10 cellular contexts compared by ENCODE assay signal in the genomic region with DNA sequence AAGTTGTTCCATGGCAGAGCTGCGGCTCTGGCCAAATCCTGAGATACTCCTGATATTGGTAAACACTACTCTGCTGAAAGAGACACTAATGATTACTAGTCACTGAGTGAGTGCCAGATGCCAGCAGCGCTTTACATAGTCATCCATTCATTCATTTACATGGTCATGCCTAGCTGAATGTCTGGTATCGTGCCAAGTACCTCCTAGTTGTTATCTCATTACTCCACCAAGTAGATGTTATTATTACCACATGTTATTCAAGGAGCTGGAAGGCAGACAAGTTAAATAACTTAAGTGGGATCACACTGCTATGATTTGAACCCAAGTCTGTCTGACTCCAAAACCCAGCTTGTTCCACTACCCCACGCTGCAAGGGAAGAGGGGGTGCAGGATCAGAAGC. TPM values are rescaled to one million over a fixed set of nuclear protein-coding genes. Genes with fewer than 3 reads are reported as not detected.
A peak's percentile ranks its signal among the peaks of the same experiment; 100 is the strongest.
DNase-seq lines count a peak whose midpoint lies in the region; ATAC-seq and TF ChIP-seq lines count a peak whose summit lies in the region.
"Had no signal": no experiment of that assay in that cellular context is flagged by ENCODE, and none has a peak within 500 bp of the region (broad histone marks: within the 10 kb centered on the region; RNA-seq: fewer than 3 reads in every experiment).

No MANE protein-coding gene starts in this region.

- H3K9me3 Mint-ChIP-seq in activated T-helper 17 cell treated with anti-CD3 and anti-CD28 coated beads, Interleukin-2, amount 50 U/mL, for 72 hours, result no peaks in the 10 kb centered on the region

- no peak for ATAC-seq in GM19467 (IDR thresholded peaks at IDR 0.05; ENCODE audit: unreplicated experiment)
- ATAC-seq in activated T-helper 17 cell treated with anti-CD3 and anti-CD28 coated beads, Interleukin-2, amount 50 U/mL, for 72 hours (replicated peaks), result no peak

- H3K4me1 Mint-ChIP-seq in activated T-helper 17 cell treated with anti-CD3 and anti-CD28 coated beads, Interleukin-2, amount 50 U/mL, for 72 hours, result peaks cover under 1% of the 10 kb centered on the region

- no peak overlapping the region for H3K27ac Mint-ChIP-seq in activated T-helper 17 cell treated with anti-CD3 and anti-CD28 coated beads, Interleukin-2, amount 50 U/mL, for 72 hours

- no peak overlapping the region for H3K4me3 ChIP-seq in suprapubic skin

- no peak for TF ChIP-seq POLR2A in suprapubic skin (IDR thresholded peaks at IDR 0.05)

- TF ChIP-seq EP300 in suprapubic skin (IDR thresholded peaks at IDR 0.05), result no peak

- no peaks in the 10 kb centered on the region for H3K36me3 ChIP-seq in suprapubic skin

- H3K27ac ChIP-seq in epithelial cell of prostate (no peak overlapping the region), suprapubic skin (peak overlapping the region; percentile 29)
- H3K27ac ChIP-seq: parathyroid adenoma had no signal

- no peaks in the 10 kb centered on the region for H3K36me3 Mint-ChIP-seq in activated T-helper 17 cell treated with anti-CD3 and anti-CD28 coated beads, Interleukin-2, amount 50 U/mL, for 72 hours (ENCODE audit: low read depth)

- WGBS in suprapubic skin, result 48% methylated on average over 4 of the region's 4 CpGs

- H3K4me3 Mint-ChIP-seq in activated T-helper 17 cell treated with anti-CD3 and anti-CD28 coated beads, Interleukin-2, amount 50 U/mL, for 72 hours, result no peak overlapping the region

- no peaks in the 10 kb centered on the region for H3K9me3 ChIP-seq in suprapubic skin

- H3K4me1 ChIP-seq in suprapubic skin, result peaks cover 40% of the 10 kb centered on the region
- H3K4me1 ChIP-seq: parathyroid adenoma had no signal

- peak; percentile 47 for DNase-seq in HT1080 (ENCODE audit: low read depth)
- DNase-seq in NCI-H526 (lab: John Stamatoyannopoulos, UW), result peak; percentile 94 to 96
- DNase-seq in epithelial cell of prostate (ENCODE audit: low read depth, low spot score), result peak; percentile 77
- DNase-seq in suprapubic skin (ENCODE audit: low spot score in 2 of 2), result no peak
- DNase-seq in stimulated activated CD4-positive, alpha-beta T cell treated with anti-CD3 and anti-CD28 coated beads, Interleukin-12 subunit alpha, Interleukin-12 subunit beta, amount 100 ng/mL, for 4 hours, result no peak
- no peak for DNase-seq in HuH-7.5 (ENCODE audit: low spot score)
- DNase-seq: activated naive CD4-positive, alpha-beta T cell treated with Interleukin-2 at 50 U/mL for 16 hours had no signal

- H3K27me3 Mint-ChIP-seq in activated T-helper 17 cell treated with anti-CD3 and anti-CD28 coated beads, Interleukin-2, amount 50 U/mL, for 72 hours, result peaks cover 17% of the 10 kb centered on the region

- no peak for TF ChIP-seq CTCF in suprapubic skin (IDR thresholded peaks at IDR 0.05)

- H3K27me3 ChIP-seq in suprapubic skin, result peaks cover 6% of the 10 kb centered on the region

RNA-seq across cellular contexts. Expression of gene OLFML2B, which starts 4.7 kb away (rescaled TPM):
- total RNA-seq in HT1080 (2014; rRNA removed; shearing (Covaris generic)), result 1.1 and 2.2 TPM in 2 replicates
- polyA plus RNA-seq in HT1080 (2015; cell fraction: cytosol; rRNA removed), result 0.29 and 0.35 TPM in 2 replicates
- 1.2 and 1.8 TPM in 2 replicates for polyA plus RNA-seq in HT1080 (2015; cell fraction: nucleus; rRNA removed)
- total RNA-seq in suprapubic skin, result 1 to 10 TPM; 2.7 to 5.2 (median 3.6) TPM
- total RNA-seq in activated T-helper 17 cell treated with anti-CD3 and anti-CD28 coated beads, Interleukin-2, amount 50 U/mL, for 72 hours, result not detected

RNA-seq across cellular contexts. Expression of gene NOS1AP, which starts 50.5 kb away (rescaled TPM):
- total RNA-seq in HT1080 (2014; rRNA removed; shearing (Covaris generic)), result 0.37 and 1.8 TPM in 2 replicates
- 1.0 and 1.2 TPM in 2 replicates for polyA plus RNA-seq in HT1080 (2015; cell fraction: cytosol; rRNA removed)
- polyA plus RNA-seq in HT1080 (2015; cell fraction: nucleus; rRNA removed), result 2.3 and 2.8 TPM in 2 replicates
- total RNA-seq in suprapubic skin, result 1 to 10 TPM; 1.9 to 9.5 (median 3.3) TPM
- total RNA-seq in activated T-helper 17 cell treated with anti-CD3 and anti-CD28 coated beads, Interleukin-2, amount 50 U/mL, for 72 hours, result under 1 TPM in 1 of 2 donors, not detected in 1; 0.13 TPM

Comparison
In these comparisons a context has a peak if more than half of its experiments do, and no peak if none do; other contexts are left out.
1. DNase-seq: peak in HT1080 (single experiment), NCI-H526 (2 of 2) and epithelial cell of prostate (single experiment); none in suprapubic skin (0 of 2), stimulated activated CD4-positive, alpha-beta T cell treated with anti-CD3 and anti-CD28 coated beads, Interleukin-12 subunit alpha, Interleukin-12 subunit beta, amount 100 ng/mL, for 4 hours (single experiment) and HuH-7.5 (single experiment).